8 cellular contexts compared by ENCODE assay signal in the genomic region with DNA sequence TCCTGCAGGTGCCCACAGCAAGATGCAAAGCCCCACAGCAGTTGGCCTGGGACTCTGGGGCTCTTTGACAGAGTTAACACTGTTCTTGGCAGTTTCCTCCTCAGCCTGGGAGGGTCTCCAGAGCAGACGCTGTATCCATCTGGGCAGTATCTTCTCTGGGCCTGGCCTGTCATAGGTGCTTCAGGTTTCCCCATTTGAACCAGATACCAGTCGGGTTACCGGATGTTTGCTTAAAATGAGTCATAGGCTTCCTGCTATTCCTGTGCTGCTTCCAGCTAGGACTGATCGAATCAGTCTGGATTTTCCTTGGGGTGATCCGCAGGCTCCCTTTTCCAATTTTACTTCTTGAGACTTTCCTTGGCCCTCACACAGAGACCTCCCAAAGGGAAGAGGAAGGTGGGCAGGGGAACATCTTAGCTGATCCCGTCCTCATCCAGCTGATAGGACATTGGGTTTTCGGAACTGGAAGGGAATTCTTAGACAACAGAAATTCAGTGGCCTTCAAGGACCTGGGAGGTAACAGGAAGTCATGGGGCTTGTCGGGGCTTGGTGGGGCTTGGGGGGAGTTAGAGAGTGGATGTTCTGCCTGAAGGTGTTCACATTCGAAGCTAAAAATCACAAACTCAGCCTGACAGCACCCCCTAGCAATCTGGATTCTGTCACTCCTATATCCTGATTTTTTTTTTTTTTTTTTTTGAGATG. TPM values are rescaled to one million over a fixed set of nuclear protein-coding genes. Genes with fewer than 3 reads are reported as not detected.
DNase-seq lines count a peak whose midpoint lies in the region; ATAC-seq and TF ChIP-seq lines count a peak whose summit lies in the region.

No MANE protein-coding gene starts in this region.

- peaks cover 10 to 35% (median 13%) of the 10 kb centered on the region in 4 donors for H3K4me1 Mint-ChIP-seq in CD4-positive, CD25-positive, alpha-beta regulatory T cell
- peaks cover 11 to 15% (median 13%) of the 10 kb centered on the region in 3 donors for H3K4me1 Mint-ChIP-seq in IgD-negative memory B cell

- H3K27ac ChIP-seq in CD4-positive, CD25-positive, alpha-beta regulatory T cell (ENCODE audit: insufficient read depth, low read length, poor library complexity, severe bottlenecking), result no peak overlapping the region
- H3K27ac ChIP-seq in ascending aorta (peak overlapping the region; percentile 35 to 62), uterus (peak overlapping the region; percentile 42 to 67)

- H3K36me3 ChIP-seq in CD4-positive, CD25-positive, alpha-beta regulatory T cell (ENCODE audit: control insufficient read depth, insufficient read depth, low read length), result peaks cover 7% of the 10 kb centered on the region
- H3K36me3 ChIP-seq in ascending aorta, result no peaks in the 10 kb centered on the region
- H3K36me3 ChIP-seq in uterus, result no peaks in the 10 kb centered on the region

- H3K27me3 ChIP-seq in CD4-positive, CD25-positive, alpha-beta regulatory T cell (ENCODE audit: control insufficient read depth, insufficient read depth, low read length), result no peaks in the 10 kb centered on the region
- H3K27me3 ChIP-seq in ascending aorta, result no peaks in the 10 kb centered on the region
- no peaks in the 10 kb centered on the region for H3K27me3 ChIP-seq in uterus

- TF ChIP-seq POLR2A in uterus (IDR thresholded peaks at IDR 0.05), result no peak

- TF ChIP-seq CTCF in ascending aorta (IDR thresholded peaks at IDR 0.05) (no peak), uterus (IDR thresholded peaks at IDR 0.05) (no peak)

- no peak for DNase-seq in CD4-positive, CD25-positive, alpha-beta regulatory T cell
- DNase-seq in ascending aorta (ENCODE audit: low spot score in 2 of 2), result no peak
- DNase-seq in left colon, result peak; percentile 23 to 50
- no peak for DNase-seq in uterus
- DNase-seq in COLO829 (ENCODE audit: low spot score), result no peak
- no peak for DNase-seq in retina
- no peak for DNase-seq in globus pallidus (ENCODE audit: low spot score)

- no peaks in the 10 kb centered on the region for H3K9me3 ChIP-seq in CD4-positive, CD25-positive, alpha-beta regulatory T cell (ENCODE audit: control insufficient read depth in 2 of 2, low read length in 2 of 2)
- H3K9me3 ChIP-seq in ascending aorta (no peaks in the 10 kb centered on the region), uterus (no peaks in the 10 kb centered on the region)

- H3K4me3 ChIP-seq in CD4-positive, CD25-positive, alpha-beta regulatory T cell (ENCODE audit: low read depth, low read length), result no peak overlapping the region
- H3K4me3 ChIP-seq in ascending aorta (no peak overlapping the region), uterus (no peak overlapping the region)

- H3K4me1 ChIP-seq in CD4-positive, CD25-positive, alpha-beta regulatory T cell (ENCODE audit: control insufficient read depth, insufficient read depth, low read length, poor library complexity, severe bottlenecking), result peaks cover 21% of the 10 kb centered on the region
- peaks cover 3 to 27% of the 10 kb centered on the region in 2 donors for H3K4me1 ChIP-seq in ascending aorta
- no peaks in the 10 kb centered on the region for H3K4me1 ChIP-seq in uterus

- no peak for ATAC-seq in CD4-positive, CD25-positive, alpha-beta regulatory T cell (ENCODE audit: low read depth in 2 of 2)
- peak; percentile 52 for ATAC-seq in left colon

- H3K9me3 Mint-ChIP-seq in CD4-positive, CD25-positive, alpha-beta regulatory T cell, result no peaks in the 10 kb centered on the region
- no peaks in the 10 kb centered on the region for H3K9me3 Mint-ChIP-seq in IgD-negative memory B cell

- H3K4me3 Mint-ChIP-seq in CD4-positive, CD25-positive, alpha-beta regulatory T cell, result peak overlapping the region; percentile 45 to 76 (median 57)
- H3K4me3 Mint-ChIP-seq in IgD-negative memory B cell, result peak overlapping the region; percentile 45 to 80 (median 68)

- no peaks in the 10 kb centered on the region for H3K27me3 Mint-ChIP-seq in CD4-positive, CD25-positive, alpha-beta regulatory T cell
- no peaks in the 10 kb centered on the region for H3K27me3 Mint-ChIP-seq in IgD-negative memory B cell

- peak overlapping the region; percentile 56 to 99 (median 93) for H3K27ac Mint-ChIP-seq in CD4-positive, CD25-positive, alpha-beta regulatory T cell
- H3K27ac Mint-ChIP-seq in IgD-negative memory B cell, result no peak overlapping the region

- intact Hi-C loops in ascending aorta (cut with DNase I), result loop anchor here (5.0 kb wide), 3 partner anchors 79 to 234 kb away; partner anchors contain the start of gene EP300
- intact Hi-C loops in left colon (cut with DNase I, micrococcal nuclease), result no loop called here
- intact Hi-C loops in uterus (cut with DNase I; ENCODE audit: low total_unique reads), result no loop called here

- H3K36me3 Mint-ChIP-seq in CD4-positive, CD25-positive, alpha-beta regulatory T cell, result peaks cover 3% of the 10 kb centered on the region
- H3K36me3 Mint-ChIP-seq in IgD-negative memory B cell, result no peaks in the 10 kb centered on the region

RNA-seq across cellular contexts. Expression of gene RANGAP1, which starts 2.4 kb away (rescaled TPM):
- 112 TPM for total RNA-seq in CD4-positive, CD25-positive, alpha-beta regulatory T cell
- polyA plus RNA-seq in CD4-positive, CD25-positive, alpha-beta regulatory T cell, result 10 to 100 TPM; 19.9 to 26.6 (median 23.0) TPM
- polyA plus RNA-seq in IgD-negative memory B cell, result 21.6 TPM
- 49.8 TPM for total RNA-seq in ascending aorta
- total RNA-seq in left colon, result 10 to 100 TPM; 28.4 to 35.1 TPM
- 10 to 100 TPM; 18.7 to 38.7 (median 35.6) TPM for total RNA-seq in uterus

RNA-seq across cellular contexts. Expression of gene ZC3H7B, which starts 12.9 kb away (rescaled TPM):
- total RNA-seq in CD4-positive, CD25-positive, alpha-beta regulatory T cell, result 39.3 TPM
- 1 to 10 TPM in 3 of 4 donors, under 1 TPM in 1; 1.00 to 1.3 (median 1.3) TPM for polyA plus RNA-seq in CD4-positive, CD25-positive, alpha-beta regulatory T cell
- polyA plus RNA-seq in IgD-negative memory B cell, result 1.4 TPM
- total RNA-seq in ascending aorta, result 54.9 TPM
- total RNA-seq in left colon, result 10 to 100 TPM; 35.3 to 38.8 TPM
- 10 to 100 TPM; 14.1 to 74.1 (median 28.2) TPM for total RNA-seq in uterus

RNA-seq across cellular contexts. Expression of gene CHADL, which starts 47.7 kb away (rescaled TPM):
- 1.2 TPM for total RNA-seq in CD4-positive, CD25-positive, alpha-beta regulatory T cell
- polyA plus RNA-seq in CD4-positive, CD25-positive, alpha-beta regulatory T cell, result under 1 TPM; 0.22 to 0.58 (median 0.51) TPM
- polyA plus RNA-seq in IgD-negative memory B cell, result 0.63 TPM
- total RNA-seq in ascending aorta, result not detected
- total RNA-seq in left colon, result 1 to 10 TPM in 1 of 2 donors, under 1 TPM in 1; 0.61 to 2.6 TPM
- total RNA-seq in uterus, result 1 to 10 TPM in 2 of 4 donors, not detected in 2; 1.8 to 2.6 TPM

Comparison
In these comparisons a context has a peak if more than half of its experiments do, and no peak if none do; other contexts are left out.
1. DNase-seq: peak in left colon (2 of 2); none in CD4-positive, CD25-positive, alpha-beta regulatory T cell (0 of 3), ascending aorta (0 of 2), uterus (0 of 2), COLO829 (single experiment), retina (single experiment) and globus pallidus (single experiment).
2. H3K27ac Mint-ChIP-seq: peak in CD4-positive, CD25-positive, alpha-beta regulatory T cell (3 of 3); none in IgD-negative memory B cell (0 of 3).